Comparison of ENCODE assay signal across 8 cellular contexts in genomic region chr2:22904126-22904684, GRCh38.
DNase-seq lines count a peak whose midpoint lies in the region; ATAC-seq, FAIRE-seq and TF ChIP-seq lines count a peak whose summit lies in the region.

No MANE protein-coding gene starts in this region.

- DNase-seq in activated T-cell treated with anti-CD3 and anti-CD28 coated beads for 48 hours (ENCODE audit: low read depth) (peak; percentile 1), HTR-8/SVneo (ENCODE audit: insufficient read length, low spot score) (peak; percentile 10), mammary epithelial cell (no peak), neural progenitor cell (ENCODE audit: low spot score) (peak; percentile 79), NCI-H187 treated with DMSO at 0.1 percent for 48 hours (lab: John Stamatoyannopoulos, UW) (no peak), MV-4-11 (lab: John Stamatoyannopoulos, UW) (no peak)
- DNase-seq in activated T-cell treated with anti-CD3 and anti-CD28 coated beads, Interleukin-2, amount 50 U/mL, for 1 hour = no peak

- H3K27ac Mint-ChIP-seq in neural progenitor cell = no peak overlapping the region

- H3K9ac ChIP-seq in mammary epithelial cell (ENCODE audit: insufficient read depth, low read length) (no peak overlapping the region), neural progenitor cell (no peak overlapping the region)

- in situ Hi-C loops in mammary epithelial cell (cut with MboI; ENCODE audit: low sequenced_read_pairs in 2 of 2) = no loop called here

- FAIRE-seq in HTR-8/SVneo (lab: Jason Lieb, UNC) = no peak

- no TSS peak for BruUV-seq in mammary epithelial cell (replicated peaks; lab: Mats Ljungman, UMichigan)

- peaks cover 2% of the 10 kb centered on the region for H3K27me3 Mint-ChIP-seq in neural progenitor cell (ENCODE audit: insufficient read depth, low read depth)

- no peaks in the 10 kb centered on the region for H3K36me3 Mint-ChIP-seq in neural progenitor cell

- TF ChIP-seq CTCF in mammary epithelial cell (conservative IDR thresholded peaks at IDR 0.05 in 1 of 2, IDR thresholded peaks at IDR 0.05 in 1 of 2; ENCODE audit: extremely low read depth in 1 of 2, insufficient read depth in 1 of 2, low read depth in 1 of 2, low read length in 2 of 2) = peak; percentile 43 to 48
- peak; percentile 91 for TF ChIP-seq CTCF in neural progenitor cell (IDR thresholded peaks at IDR 0.05)

- H3K4me1 Mint-ChIP-seq in neural progenitor cell = peaks cover 5% of the 10 kb centered on the region

- no peak for ATAC-seq in HG03139 (IDR thresholded peaks at IDR 0.05; ENCODE audit: unreplicated experiment)

- CTCF ChIA-PET in mammary epithelial cell (lab: Charles Lee; ENCODE audit: low non-redundant PET) = no interaction called here

- peaks cover 7% of the 10 kb centered on the region for H3K4me1 ChIP-seq in mammary epithelial cell (ENCODE audit: insufficient read depth, low read length)
- no peaks in the 10 kb centered on the region for H3K4me1 ChIP-seq in neural progenitor cell

- H2AFZ ChIP-seq in mammary epithelial cell (ENCODE audit: low read depth, low read length) = no peak overlapping the region
- peak overlapping the region; percentile 69 for H2AFZ ChIP-seq in neural progenitor cell (replicated peaks)

- H4K20me1 ChIP-seq in mammary epithelial cell (ENCODE audit: insufficient read depth, low read length) (no peaks in the 10 kb centered on the region), neural progenitor cell (ENCODE audit: low read depth) (no peaks in the 10 kb centered on the region)

- intact Hi-C loops in mammary epithelial cell (cut with micrococcal nuclease) = loop anchor here (10.0 kb wide), 1 partner anchor 451 kb away; no protein-coding TSS in a partner anchor

- H3K27me3 ChIP-seq in mammary epithelial cell (ENCODE audit: insufficient read depth, low read length) (no peaks in the 10 kb centered on the region), neural progenitor cell (no peaks in the 10 kb centered on the region)

- WGBS in mammary epithelial cell (ENCODE audit: low coverage, missing lambda C conversion rate) = 41% methylated on average over 6 of the region's 6 CpGs

- H3K27ac ChIP-seq in mammary epithelial cell (ENCODE audit: insufficient read depth, low read depth, low read length) (no peak overlapping the region), neural progenitor cell (no peak overlapping the region)

- dilution Hi-C loops in mammary epithelial cell (cut with HindIII; ENCODE audit: low sequenced_read_pairs) = no loop called here

- no peaks in the 10 kb centered on the region for H3F3A ChIP-seq in neural progenitor cell (ENCODE audit: low read depth)

- no peak overlapping the region for H3K4me3 ChIP-seq in mammary epithelial cell (replicated peaks in 1 of 3; ENCODE audit: insufficient read depth in 1 of 3, low read depth in 2 of 3, low read length in 3 of 3)
- H3K4me3 ChIP-seq in neural progenitor cell = no peak overlapping the region

- H3K79me2 ChIP-seq in mammary epithelial cell (ENCODE audit: insufficient read depth, low read length) (no peaks in the 10 kb centered on the region), neural progenitor cell (ENCODE audit: low read depth) (no peaks in the 10 kb centered on the region)

- H3K9me3 ChIP-seq in mammary epithelial cell (replicated peaks; ENCODE audit: insufficient read depth, low read length) (no peaks in the 10 kb centered on the region), neural progenitor cell (ENCODE audit: low read depth) (no peaks in the 10 kb centered on the region)

- no peak overlapping the region for H3K4me3 Mint-ChIP-seq in neural progenitor cell

- H3K9me3 Mint-ChIP-seq in neural progenitor cell = no peaks in the 10 kb centered on the region

- H3K4me2 ChIP-seq in mammary epithelial cell (ENCODE audit: insufficient read depth, low read depth, low read length) (no peak overlapping the region), neural progenitor cell (no peak overlapping the region)

- H3K36me3 ChIP-seq in mammary epithelial cell (ENCODE audit: insufficient read depth, low read length) (no peaks in the 10 kb centered on the region), neural progenitor cell (no peaks in the 10 kb centered on the region)

Comparison
In these comparisons a context has a peak if more than half of its experiments do, and no peak if none do; other contexts are left out.
1. DNase-seq: peak in activated T-cell treated with anti-CD3 and anti-CD28 coated beads for 48 hours (single experiment), HTR-8/SVneo (single experiment) and neural progenitor cell (single experiment); none in activated T-cell treated with anti-CD3 and anti-CD28 coated beads, Interleukin-2, amount 50 U/mL, for 1 hour (single experiment), mammary epithelial cell (single experiment), NCI-H187 treated with DMSO at 0.1 percent for 48 hours (single experiment) and MV-4-11 (single experiment).